Comparison of ENCODE assay signal across 8 cellular contexts in genomic region chr7:143287321-143287934, GRCh38. TPM values are rescaled to one million over a fixed set of nuclear protein-coding genes. Genes with fewer than 3 reads are reported as not detected.
DNase-seq lines count a peak whose midpoint lies in the region; ATAC-seq and TF ChIP-seq lines count a peak whose summit lies in the region.

No MANE protein-coding gene starts in this region.

- H3K27ac ChIP-seq in ACC112 (ENCODE audit: low read depth, low read length) (no peak overlapping the region), KMS-11 (peak overlapping the region; percentile 34; the same call in 1 of the 2 replicates)

- H3K79me2 ChIP-seq in ACC112 (ENCODE audit: control insufficient read depth, insufficient read depth, low read length, unreplicated experiment): peaks cover 40% of the 10 kb centered on the region
- H3K79me2 ChIP-seq in KMS-11 (ENCODE audit: insufficient read depth, low read depth): peaks cover 39% of the 10 kb centered on the region

- peak overlapping the region; percentile 91 for H3K4me3 Mint-ChIP-seq in chondrocyte (ENCODE audit: unreplicated experiment)
- peak overlapping the region; percentile 95 to 99 (median 96) for H3K4me3 Mint-ChIP-seq in nephron

- H3K27me3 Mint-ChIP-seq in chondrocyte (ENCODE audit: low read depth) (no peaks in the 10 kb centered on the region), nephron (ENCODE audit: low read depth) (no peaks in the 10 kb centered on the region)

- ATAC-seq in GM19452 (IDR thresholded peaks at IDR 0.05; ENCODE audit: unreplicated experiment): no peak

- H3K27ac Mint-ChIP-seq in chondrocyte (ENCODE audit: unreplicated experiment) (no peak overlapping the region), nephron (peak overlapping the region; percentile 93 to 96 (median 95))

- H3K4me1 Mint-ChIP-seq in chondrocyte (ENCODE audit: low read depth) (peaks cover 36% of the 10 kb centered on the region), nephron (peaks cover 57% of the 10 kb centered on the region)

- DNase-seq in chondrocyte (ENCODE audit: low spot score): no peak
- no peak for DNase-seq in NCI-H774 (lab: John Stamatoyannopoulos, UW)
- no peak for DNase-seq in NAMALWA (ENCODE audit: low spot score)
- no peak for DNase-seq in HuH-7.5 (ENCODE audit: low spot score)

- peaks cover 10% of the 10 kb centered on the region for H3K36me3 ChIP-seq in ACC112 (ENCODE audit: insufficient read depth, low read length)
- H3K36me3 ChIP-seq in KMS-11 (ENCODE audit: insufficient read depth): peaks cover 5% of the 10 kb centered on the region; the same call in 1 of the 2 replicates

- TF ChIP-seq CTCF in KMS-11 (conservative IDR thresholded peaks at IDR 0.05; ENCODE audit: low read depth, low read length) (no peak), chondrocyte (IDR thresholded peaks at IDR 0.05) (no peak), nephron (IDR thresholded peaks at IDR 0.05; ENCODE audit: unreplicated experiment in 3 of 3) (no peak)

- no peaks in the 10 kb centered on the region; the same call in 1 of the 2 replicates for H4K20me1 ChIP-seq in KMS-11 (ENCODE audit: insufficient read depth)

- peak overlapping the region; percentile 33 for H2AFZ ChIP-seq in ACC112 (ENCODE audit: low read length, unreplicated experiment)
- peak overlapping the region; percentile 98 for H2AFZ ChIP-seq in KMS-11 (ENCODE audit: low read depth)

- peaks cover 28% of the 10 kb centered on the region for H3K4me1 ChIP-seq in ACC112 (ENCODE audit: control insufficient read depth, insufficient read depth, low read length, unreplicated experiment)
- peaks cover 27% of the 10 kb centered on the region for H3K4me1 ChIP-seq in KMS-11 (ENCODE audit: low read depth, poor library complexity, severe bottlenecking)

- H3K9ac ChIP-seq in KMS-11: peak overlapping the region; percentile 20; the same call in 1 of the 2 replicates

- H3K4me2 ChIP-seq in KMS-11: peak overlapping the region; percentile 67

- H3K9me3 Mint-ChIP-seq in chondrocyte (ENCODE audit: low read depth) (no peaks in the 10 kb centered on the region), nephron (peaks cover 4% of the 10 kb centered on the region)

- peak overlapping the region; percentile 32 for H3K4me3 ChIP-seq in ACC112 (ENCODE audit: low read depth, low read length)
- no peak overlapping the region for H3K4me3 ChIP-seq in KMS-11 (IDR thresholded peaks at IDR 0.05; ENCODE audit: insufficient read depth, low read depth, low read length)

- peaks cover 6% of the 10 kb centered on the region for H3K36me3 Mint-ChIP-seq in chondrocyte (ENCODE audit: low read depth)
- H3K36me3 Mint-ChIP-seq in nephron (ENCODE audit: low read depth): peaks cover 18% of the 10 kb centered on the region

- H3K27me3 ChIP-seq in ACC112 (ENCODE audit: insufficient read depth, low read length): no peaks in the 10 kb centered on the region
- H3K27me3 ChIP-seq in KMS-11 (ENCODE audit: insufficient read depth, low read depth): no peaks in the 10 kb centered on the region

RNA-seq across cellular contexts. Expression of gene CASP2, which starts 0.7 kb away (rescaled TPM):
- 28.7 to 31.5 TPM (median 30.3 TPM) in 3 replicates for total RNA-seq in chondrocyte

RNA-seq across cellular contexts. Expression of gene TMEM139, which starts 2.7 kb away (rescaled TPM):
- not detected in 3 replicates for total RNA-seq in chondrocyte

RNA-seq across cellular contexts. Expression of gene GSTK1, which starts 24.2 kb away (rescaled TPM):
- 70.1 to 79.6 TPM (median 79.4 TPM) in 3 replicates for total RNA-seq in chondrocyte

RNA-seq across cellular contexts. Expression of gene CLCN1, which starts 28.5 kb away (rescaled TPM):
- total RNA-seq in chondrocyte: not detected in 3 replicates
